In genomic region chrY:6209565-6209964, GRCh38 we compare ENCODE assay signal across 5 cellular contexts. TPM values are rescaled to one million over a fixed set of nuclear protein-coding genes. Genes with fewer than 3 reads are reported as not detected.
"Had no signal": no experiment of that assay in that cellular context is flagged by ENCODE, and none has a peak within 500 bp of the region (broad histone marks: within the 10 kb centered on the region; RNA-seq: fewer than 3 reads in every experiment).

No MANE protein-coding gene starts in this region.

RNA-seq across cellular contexts. Expression of gene TSPY2, which starts 36.5 kb away (rescaled TPM):
- total RNA-seq: GM23248, H1, H7, H9, HFFc6 had no signal
- polyA plus RNA-seq: GM23248, H1 had no signal
